ENCODE assay signal across 9 cellular contexts in the genomic region with DNA sequence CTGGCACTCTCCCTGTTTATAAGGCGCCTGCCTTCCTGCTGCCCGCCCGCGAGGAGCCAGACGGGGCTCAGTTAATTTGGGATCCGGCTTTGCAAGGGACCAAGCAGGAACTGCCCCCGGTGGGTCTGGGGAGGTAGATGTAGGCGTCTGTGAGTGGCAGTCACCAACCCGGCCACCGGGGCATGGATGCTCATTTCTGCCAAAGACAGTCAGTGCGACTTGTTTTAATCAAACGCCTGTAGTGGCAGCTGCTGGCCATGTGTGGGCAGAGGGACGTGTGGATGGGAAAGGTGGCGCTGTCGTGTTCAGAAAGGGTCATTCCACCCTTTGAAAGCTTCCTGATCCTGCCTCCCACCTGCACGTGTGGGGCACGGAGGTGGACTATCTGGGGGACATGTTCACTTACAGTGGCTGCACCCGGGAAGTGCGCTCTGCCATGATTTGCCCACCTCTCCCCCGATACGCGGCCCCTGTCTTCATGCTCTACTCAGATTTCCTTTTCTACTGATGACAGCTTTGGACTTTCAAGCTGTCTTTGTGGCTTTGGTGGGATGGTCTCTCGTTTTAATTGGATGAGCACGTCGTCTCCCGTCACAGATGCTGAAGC.
A peak's percentile ranks its signal among the peaks of the same experiment; 100 is the strongest.
DNase-seq lines count a peak whose midpoint lies in the region; ATAC-seq, FAIRE-seq and TF ChIP-seq lines count a peak whose summit lies in the region.
"Had no signal": no experiment of that assay in that cellular context is flagged by ENCODE, and none has a peak within 500 bp of the region (broad histone marks: within the 10 kb centered on the region; RNA-seq: fewer than 3 reads in every experiment).

No MANE protein-coding gene starts in this region.

- POLR2A ChIA-PET in activated CD4-positive, alpha-beta memory T cell treated with anti-CD3 and anti-CD28 coated beads, Interleukin-2, amount 10 ng/mL, durations not matched to agents 7 days and 5 days (lab: Charles Lee), result no interaction called here

- H3K4me3 ChIP-seq in RWPE2 (ENCODE audit: severe bottlenecking), result no peak overlapping the region
- peak overlapping the region; percentile 57 for H3K4me3 ChIP-seq in fibroblast of pulmonary artery (replicated peaks; ENCODE audit: low read depth, low read length)
- peak overlapping the region; percentile 36 for H3K4me3 ChIP-seq in retinal pigment epithelial cell (ENCODE audit: low read length)

- no peak for TF ChIP-seq POLR2A in GM12892 (IDR thresholded peaks at IDR 0.05; ENCODE audit: low read depth, low read length)

- H3K9me3 ChIP-seq in RWPE2 (ENCODE audit: severe bottlenecking), result no peaks in the 10 kb centered on the region

- H3K27ac ChIP-seq in RWPE2 (ENCODE audit: poor library complexity, severe bottlenecking), result peak overlapping the region; percentile 94

- H3K27me3 Mint-ChIP-seq in activated naive CD8-positive, alpha-beta T cell, result peaks cover 31% of the 10 kb centered on the region
- peaks cover 66% of the 10 kb centered on the region for H3K27me3 Mint-ChIP-seq in activated naive CD8-positive, alpha-beta T cell treated with anti-CD3 and anti-CD28 coated beads, Interleukin-2, amount 50 U/mL, for 24 hours
- peaks cover 52% of the 10 kb centered on the region for H3K27me3 Mint-ChIP-seq in activated CD4-positive, alpha-beta memory T cell treated with anti-CD3 and anti-CD28 coated beads, Interleukin-2, amount 10 ng/mL, durations not matched to agents 7 days and 5 days

- TF ChIP-seq CTCF in RWPE2 (IDR thresholded peaks at IDR 0.05; ENCODE audit: poor library complexity, severe bottlenecking) (no peak), fibroblast of pulmonary artery (IDR thresholded peaks at IDR 0.05; ENCODE audit: low read length, missing control alignments) (peak; percentile 35), retinal pigment epithelial cell (conservative IDR thresholded peaks at IDR 0.05; ENCODE audit: low read depth, low read length) (peak; percentile 59)

- H3K4me1 ChIP-seq in RWPE2 (ENCODE audit: insufficient read depth, poor library complexity, severe bottlenecking), result peaks cover 38% of the 10 kb centered on the region

- H3K27ac Mint-ChIP-seq in activated naive CD8-positive, alpha-beta T cell, result no peak overlapping the region
- no peak overlapping the region for H3K27ac Mint-ChIP-seq in activated naive CD8-positive, alpha-beta T cell treated with anti-CD3 and anti-CD28 coated beads, Interleukin-2, amount 50 U/mL, for 24 hours
- no peak overlapping the region for H3K27ac Mint-ChIP-seq in activated CD4-positive, alpha-beta memory T cell treated with anti-CD3 and anti-CD28 coated beads, Interleukin-2, amount 10 ng/mL, durations not matched to agents 7 days and 5 days
- H3K27ac Mint-ChIP-seq: activated naive CD8-positive, alpha-beta T cell treated with anti-CD3 and anti-CD28 coated beads, Interleukin-2, amount 10 ng/mL, durations not matched to agents 7 days and 5 days had no signal

- FAIRE-seq in GM12892 (lab: Jason Lieb, UNC), result no peak

- ATAC-seq in activated naive CD8-positive, alpha-beta T cell treated with anti-CD3 and anti-CD28 coated beads, Interleukin-2, amount 50 U/mL, for 24 hours, result no peak
- ATAC-seq in RWPE2 (ENCODE audit: low read depth) (no peak), HG03097 (IDR thresholded peaks at IDR 0.05; ENCODE audit: low FRiP score, unreplicated experiment) (no peak)

- no peaks in the 10 kb centered on the region for H3K9me3 Mint-ChIP-seq in activated naive CD8-positive, alpha-beta T cell (ENCODE audit: low read depth)
- no peaks in the 10 kb centered on the region for H3K9me3 Mint-ChIP-seq in activated naive CD8-positive, alpha-beta T cell treated with anti-CD3 and anti-CD28 coated beads, Interleukin-2, amount 50 U/mL, for 24 hours
- no peaks in the 10 kb centered on the region for H3K9me3 Mint-ChIP-seq in activated CD4-positive, alpha-beta memory T cell treated with anti-CD3 and anti-CD28 coated beads, Interleukin-2, amount 10 ng/mL, durations not matched to agents 7 days and 5 days
- H3K9me3 Mint-ChIP-seq: activated naive CD8-positive, alpha-beta T cell treated with anti-CD3 and anti-CD28 coated beads, Interleukin-2, amount 10 ng/mL, durations not matched to agents 7 days and 5 days had no signal

- H3K36me3 Mint-ChIP-seq in activated naive CD8-positive, alpha-beta T cell, result no peaks in the 10 kb centered on the region
- H3K36me3 Mint-ChIP-seq in activated naive CD8-positive, alpha-beta T cell treated with anti-CD3 and anti-CD28 coated beads, Interleukin-2, amount 50 U/mL, for 24 hours (ENCODE audit: low read depth), result no peaks in the 10 kb centered on the region
- H3K36me3 Mint-ChIP-seq in activated CD4-positive, alpha-beta memory T cell treated with anti-CD3 and anti-CD28 coated beads, Interleukin-2, amount 10 ng/mL, durations not matched to agents 7 days and 5 days (ENCODE audit: low read depth), result no peaks in the 10 kb centered on the region
- H3K36me3 Mint-ChIP-seq: activated naive CD8-positive, alpha-beta T cell treated with anti-CD3 and anti-CD28 coated beads, Interleukin-2, amount 10 ng/mL, durations not matched to agents 7 days and 5 days had no signal

- no peak for DNase-seq in activated naive CD8-positive, alpha-beta T cell treated with anti-CD3 and anti-CD28 coated beads, Interleukin-2, amount 50 U/mL, for 24 hours
- DNase-seq in RWPE2 (ENCODE audit: low spot score) (no peak), fibroblast of pulmonary artery (ENCODE audit: low read depth) (peak; percentile 35), retinal pigment epithelial cell (ENCODE audit: low read depth) (no peak), GM12892 (ENCODE audit: insufficient read length) (no peak)
- DNase-seq in activated CD4-positive, alpha-beta memory T cell treated with anti-CD3 and anti-CD28 coated beads, Interleukin-2, amount 10 ng/mL, durations not matched to agents 7 days and 5 days, result no peak
- DNase-seq: activated naive CD8-positive, alpha-beta T cell treated with anti-CD3 and anti-CD28 coated beads, Interleukin-2, amount 10 ng/mL, durations not matched to agents 7 days and 5 days had no signal

- peaks cover 2% of the 10 kb centered on the region for H3K4me1 Mint-ChIP-seq in activated naive CD8-positive, alpha-beta T cell (ENCODE audit: low read depth)
- H3K4me1 Mint-ChIP-seq in activated naive CD8-positive, alpha-beta T cell treated with anti-CD3 and anti-CD28 coated beads, Interleukin-2, amount 50 U/mL, for 24 hours, result peaks cover 6% of the 10 kb centered on the region
- peaks cover 2% of the 10 kb centered on the region for H3K4me1 Mint-ChIP-seq in activated CD4-positive, alpha-beta memory T cell treated with anti-CD3 and anti-CD28 coated beads, Interleukin-2, amount 10 ng/mL, durations not matched to agents 7 days and 5 days
- H3K4me1 Mint-ChIP-seq: activated naive CD8-positive, alpha-beta T cell treated with anti-CD3 and anti-CD28 coated beads, Interleukin-2, amount 10 ng/mL, durations not matched to agents 7 days and 5 days had no signal

- peak overlapping the region; percentile 24 for H3K4me3 Mint-ChIP-seq in activated naive CD8-positive, alpha-beta T cell
- H3K4me3 Mint-ChIP-seq in activated naive CD8-positive, alpha-beta T cell treated with anti-CD3 and anti-CD28 coated beads, Interleukin-2, amount 50 U/mL, for 24 hours, result no peak overlapping the region
- H3K4me3 Mint-ChIP-seq in activated CD4-positive, alpha-beta memory T cell treated with anti-CD3 and anti-CD28 coated beads, Interleukin-2, amount 10 ng/mL, durations not matched to agents 7 days and 5 days, result no peak overlapping the region
- H3K4me3 Mint-ChIP-seq: activated naive CD8-positive, alpha-beta T cell treated with anti-CD3 and anti-CD28 coated beads, Interleukin-2, amount 10 ng/mL, durations not matched to agents 7 days and 5 days had no signal

- H3K36me3 ChIP-seq in RWPE2 (ENCODE audit: low read depth), result no peaks in the 10 kb centered on the region

- H3K27me3 ChIP-seq in RWPE2 (ENCODE audit: insufficient read depth, poor library complexity, severe bottlenecking), result no peaks in the 10 kb centered on the region

- CTCF ChIA-PET in activated CD4-positive, alpha-beta memory T cell treated with anti-CD3 and anti-CD28 coated beads, Interleukin-2, amount 10 ng/mL, durations not matched to agents 7 days and 5 days (lab: Charles Lee), result no interaction called here
